In the genomic region with DNA sequence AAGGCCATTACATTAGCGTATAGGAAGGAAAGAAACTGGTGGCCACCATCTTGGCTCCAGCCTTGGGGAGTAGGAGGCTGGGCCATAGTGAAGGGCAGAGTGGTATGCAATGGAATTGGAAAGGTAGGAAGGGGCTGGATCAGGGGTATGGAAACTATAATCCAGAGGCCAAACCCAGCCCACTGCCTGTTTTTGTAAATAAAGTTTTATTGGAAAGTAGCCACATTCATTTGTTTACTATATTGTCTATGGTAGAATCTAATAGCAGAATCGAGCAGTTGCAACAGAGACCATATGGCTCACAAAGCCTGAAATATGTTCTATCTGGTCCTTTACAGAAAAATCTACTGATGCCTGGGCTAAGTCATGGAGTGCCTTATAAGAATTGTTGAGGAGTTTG, we compare ENCODE assay signal across 15 cellular contexts. TPM values are rescaled to one million over a fixed set of nuclear protein-coding genes. Genes with fewer than 3 reads are reported as not detected.
DNase-seq lines count a peak whose midpoint lies in the region; ATAC-seq, FAIRE-seq and TF ChIP-seq lines count a peak whose summit lies in the region.
"Had no signal": no experiment of that assay in that cellular context is flagged by ENCODE, and none has a peak within 500 bp of the region (broad histone marks: within the 10 kb centered on the region; RNA-seq: fewer than 3 reads in every experiment).

No MANE protein-coding gene starts in this region.

- RAD21 ChIA-PET in GM12878 (lab: Charles Lee; ENCODE audit: unreplicated experiment) = interaction anchor here (0.9 to 2.6 kb wide), 11 partner anchors 12 to 210 kb away, joined by 3 to 35 read pairs (median 6); a partner anchor contains a TSS

- no peak overlapping the region for H3K18ac ChIP-seq in trophoblast cell (ENCODE audit: low read length)

- H3K36me3 Mint-ChIP-seq in CD4-positive, alpha-beta T cell (ENCODE audit: low read depth) = no peaks in the 10 kb centered on the region
- H3K36me3 Mint-ChIP-seq in IgD-negative memory B cell (peaks cover 4% of the 10 kb centered on the region), Caco-2 (ENCODE audit: insufficient read depth, unreplicated experiment) (no peaks in the 10 kb centered on the region)

- H3K4me3 Mint-ChIP-seq in CD4-positive, alpha-beta T cell = peak overlapping the region; percentile 26
- H3K4me3 Mint-ChIP-seq in IgD-negative memory B cell = peak overlapping the region in 2 of 4 donors; percentile 21 to 89
- no peak overlapping the region for H3K4me3 Mint-ChIP-seq in Caco-2 (ENCODE audit: unreplicated experiment)

- H3K23ac ChIP-seq in trophoblast cell (ENCODE audit: low read length) = no peak overlapping the region

- H3K36me3 ChIP-seq in GM12878 (ENCODE audit: control insufficient read depth in 2 of 2, insufficient read depth in 2 of 2, low read length in 1 of 2) = no peaks in the 10 kb centered on the region
- no peaks in the 10 kb centered on the region for H3K36me3 ChIP-seq in trophoblast cell (ENCODE audit: control insufficient read depth in 1 of 2, insufficient read depth in 2 of 2, low read length in 2 of 2)
- H3K36me3 ChIP-seq in Caco-2 (ENCODE audit: control insufficient read depth, insufficient read depth, low read length) = no peaks in the 10 kb centered on the region
- H3K36me3 ChIP-seq: Peyer's patch had no signal

- H3K9me3 ChIP-seq in CD4-positive, alpha-beta T cell (ENCODE audit: control insufficient read depth, low read length) = no peaks in the 10 kb centered on the region
- H3K9me3 ChIP-seq in GM12878 (replicated peaks; ENCODE audit: control insufficient read depth, insufficient read depth, low read length) = peaks cover 7% of the 10 kb centered on the region; the same call in 2 of the 3 replicates
- peaks cover 5% of the 10 kb centered on the region for H3K9me3 ChIP-seq in trophoblast cell (ENCODE audit: insufficient read depth, low read depth, low read length)
- H3K9me3 ChIP-seq in Caco-2 = peaks cover 6% of the 10 kb centered on the region; the same call in 1 of the 2 replicates
- H3K9me3 ChIP-seq: Peyer's patch, SK-N-SH had no signal

- H3K79me1 ChIP-seq in trophoblast cell (ENCODE audit: low read length) = peaks cover 12% of the 10 kb centered on the region

- peaks cover 42% of the 10 kb centered on the region for H3K4me1 ChIP-seq in GM12878 (ENCODE audit: control insufficient read depth, insufficient read depth, low read length)
- peaks cover 0 to 7% of the 10 kb centered on the region in 2 experiments for H3K4me1 ChIP-seq in trophoblast cell (ENCODE audit: control insufficient read depth in 1 of 2, insufficient read depth in 2 of 2, low read length in 2 of 2)
- H3K4me1 ChIP-seq in Caco-2 = peaks cover 7% of the 10 kb centered on the region

- no peak for TF ChIP-seq CTCF in CD4-positive, alpha-beta T cell (IDR thresholded peaks at IDR 0.05)
- TF ChIP-seq CTCF in GM12878 (IDR thresholded peaks at IDR 0.05 in 2 of 3, conservative IDR thresholded peaks at IDR 0.05 in 1 of 3; ENCODE audit: control insufficient read depth in 2 of 3, extremely low read depth in 1 of 3, insufficient read depth in 1 of 3, low read depth in 3 of 3, low read length in 3 of 3) = no peak
- TF ChIP-seq CTCF in Caco-2 (IDR thresholded peaks at IDR 0.05; ENCODE audit: insufficient read depth in 1 of 2, low read depth in 1 of 2, low read length in 1 of 2, severe bottlenecking in 1 of 2, unreplicated experiment in 1 of 2) = no peak

- H2AK5ac ChIP-seq in trophoblast cell (ENCODE audit: low read length) = peak overlapping the region; percentile 90

- TF ChIP-seq EP300 in GM12878 (IDR thresholded peaks at IDR 0.05; ENCODE audit: borderline replicate concordance in 1 of 2, control insufficient read depth in 1 of 2, low read depth in 2 of 2, low read length in 2 of 2) = no peak

- no peak for ATAC-seq in CD4-positive, alpha-beta T cell (ENCODE audit: poor library complexity)
- ATAC-seq in GM12878 (no peak), HG02870 (IDR thresholded peaks at IDR 0.05; ENCODE audit: unreplicated experiment) (no peak), GM21529 (IDR thresholded peaks at IDR 0.05; ENCODE audit: unreplicated experiment) (no peak)

- H3K27ac Mint-ChIP-seq in CD4-positive, alpha-beta T cell = peak overlapping the region; percentile 79
- H3K27ac Mint-ChIP-seq in IgD-negative memory B cell = peak overlapping the region in 2 of 3 donors; percentile 91 to 99
- no peak overlapping the region for H3K27ac Mint-ChIP-seq in Caco-2 (ENCODE audit: unreplicated experiment)

- H3K4me3 ChIP-seq in GM12878 = no peak overlapping the region
- no peak overlapping the region for H3K4me3 ChIP-seq in trophoblast cell (ENCODE audit: low read depth, low read length)
- H3K4me3 ChIP-seq in Caco-2 (ENCODE audit: low read depth, low read length) = no peak overlapping the region
- H3K4me3 ChIP-seq: GM23248, Peyer's patch had no signal

- H3K14ac ChIP-seq in trophoblast cell (ENCODE audit: low read length) = no peak overlapping the region

- BruUV-seq in GM12878 (replicated peaks; lab: Mats Ljungman, UMichigan) (no TSS peak), Caco-2 (replicated peaks; lab: Mats Ljungman, UMichigan) (no TSS peak)

- in situ Hi-C loops in GM12878 (cut with MboI) = no loop called here

- H3K4me2 ChIP-seq in GM12878 (ENCODE audit: control insufficient read depth, insufficient read depth) = no peak overlapping the region
- H3K4me2 ChIP-seq in trophoblast cell (ENCODE audit: low read length) = no peak overlapping the region
- H3K4me2 ChIP-seq: SK-N-SH had no signal

- no peak overlapping the region for H2BK120ac ChIP-seq in trophoblast cell (ENCODE audit: insufficient read depth, low read length, poor library complexity)

- CTCF ChIA-PET in CD4-positive, alpha-beta T cell (lab: Charles Lee) = interaction anchor here (4.1 kb wide), 1 partner anchor 14 kb away, joined by 17 read pairs; a partner anchor contains a TSS
- CTCF ChIA-PET in GM12878 (lab: Yijun Ruan, JAX) (interaction anchor here (0.6 to 4.1 kb wide), 12 partner anchors 9 to 122 kb away, joined by 3 to 23 read pairs (median 5); a partner anchor contains a TSS), Caco-2 (lab: Charles Lee) (no interaction called here)

- H4K20me1 ChIP-seq in GM12878 (ENCODE audit: control insufficient read depth, insufficient read depth) = no peaks in the 10 kb centered on the region

- H2BK12ac ChIP-seq in trophoblast cell (ENCODE audit: low read length) = no peak overlapping the region

- H2BK5ac ChIP-seq in trophoblast cell (ENCODE audit: low read depth, low read length, poor library complexity) = peak overlapping the region; percentile 33

- POLR2A ChIA-PET in CD4-positive, alpha-beta T cell (lab: Charles Lee) = no interaction called here
- POLR2A ChIA-PET in GM12878 (lab: Charles Lee) = interaction anchor here (0.6 to 2.1 kb wide), 5 partner anchors 8 to 151 kb away, joined by 3 to 16 read pairs (median 6); no protein-coding TSS in a partner anchor
- POLR2A ChIA-PET in Caco-2 (lab: Charles Lee) = no interaction called here

- no peak for FAIRE-seq in GM12878 (lab: Jason Lieb, UNC)

- peaks cover 67% of the 10 kb centered on the region for H3K4me1 Mint-ChIP-seq in CD4-positive, alpha-beta T cell (ENCODE audit: low read depth)
- peaks cover 48 to 64% (median 53%) of the 10 kb centered on the region in 3 donors for H3K4me1 Mint-ChIP-seq in IgD-negative memory B cell
- peaks cover 6% of the 10 kb centered on the region for H3K4me1 Mint-ChIP-seq in Caco-2 (ENCODE audit: low read depth, unreplicated experiment)

- 97% methylated on average over 2 of the region's 2 CpGs for WGBS in GM12878 (ENCODE audit: insufficient coverage, insufficient replicate concordance, low lambda C conversion rate, missing lambda C conversion rate)
- WGBS in trophoblast cell (ENCODE audit: extremely low coverage, insufficient coverage, insufficient read length) = no CpG with 5 or more reads among the region's 2 CpGs

- H3K27me3 ChIP-seq in CD4-positive, alpha-beta T cell (ENCODE audit: control insufficient read depth, insufficient read depth, low read length) = no peaks in the 10 kb centered on the region
- no peaks in the 10 kb centered on the region for H3K27me3 ChIP-seq in GM12878 (replicated peaks in 1 of 2; ENCODE audit: control insufficient read depth in 2 of 2, insufficient read depth in 2 of 2, low read length in 1 of 2)
- H3K27me3 ChIP-seq in trophoblast cell (ENCODE audit: insufficient read depth, low read length) = no peaks in the 10 kb centered on the region
- no peaks in the 10 kb centered on the region for H3K27me3 ChIP-seq in Caco-2 (replicated peaks; ENCODE audit: control insufficient read depth, insufficient read depth, low read length)
- H3K27me3 ChIP-seq: Peyer's patch had no signal

- no peak for DNase-seq in CD4-positive, alpha-beta T cell
- DNase-seq in GM12878 (ENCODE audit: low read depth, low spot score) = no peak
- DNase-seq in trophoblast cell = no peak
- DNase-seq in Caco-2 = no peak
- DNase-seq: COR-L47, Karpas-422, NCI-H187 treated with DMSO at 0.1 percent for 48 hours, NCI-H446, Right ventricle myocardium superior, SK-N-SH had no signal

- TF ChIP-seq RAD21 in GM12878 (IDR thresholded peaks at IDR 0.05; ENCODE audit: insufficient read depth, low read depth, low read length) = no peak

- no peak overlapping the region for H4K8ac ChIP-seq in trophoblast cell (ENCODE audit: low read depth, low read length)

- H4K12ac ChIP-seq in trophoblast cell (ENCODE audit: low read depth, low read length) = no peak overlapping the region

- H4K91ac ChIP-seq in trophoblast cell (ENCODE audit: low read depth, low read length) = peak overlapping the region; percentile 66

- no peaks in the 10 kb centered on the region for H3K27me3 Mint-ChIP-seq in CD4-positive, alpha-beta T cell
- H3K27me3 Mint-ChIP-seq in IgD-negative memory B cell (peaks cover 5% of the 10 kb centered on the region), Caco-2 (ENCODE audit: insufficient read depth, unreplicated experiment) (no peaks in the 10 kb centered on the region)

- peaks cover 7% of the 10 kb centered on the region for H3K9me3 Mint-ChIP-seq in CD4-positive, alpha-beta T cell
- peaks cover 4 to 7% (median 4%) of the 10 kb centered on the region in 3 donors for H3K9me3 Mint-ChIP-seq in IgD-negative memory B cell
- peaks cover 10% of the 10 kb centered on the region for H3K9me3 Mint-ChIP-seq in Caco-2 (ENCODE audit: unreplicated experiment)

- H3K27ac ChIP-seq in CD4-positive, alpha-beta T cell (ENCODE audit: low read depth, low read length) = no peak overlapping the region
- peak overlapping the region; percentile 57; the same call in 1 of the 2 replicates for H3K27ac ChIP-seq in GM12878 (ENCODE audit: control insufficient read depth, insufficient read depth)
- H3K27ac ChIP-seq in trophoblast cell (ENCODE audit: low read depth, low read length) = no peak overlapping the region
- H3K27ac ChIP-seq: GM23248 had no signal

- SMC1A ChIA-PET in GM12878 (lab: Charles Lee; ENCODE audit: uncharacterized antibody, unreplicated experiment) = interaction anchor here (0.6 to 3.5 kb wide), 16 partner anchors 9 to 227 kb away, joined by 3 to 40 read pairs (median 6); a partner anchor contains a TSS

- intact Hi-C loops in CD4-positive, alpha-beta T cell (cut with DNase I, micrococcal nuclease) = no loop called here
- intact Hi-C loops in GM12878 (cut with micrococcal nuclease; ENCODE audit: unreplicated experiment) = no loop called here
- intact Hi-C loops in Caco-2 (cut with micrococcal nuclease; ENCODE audit: unreplicated experiment) = no loop called here

- H3K4ac ChIP-seq in trophoblast cell (ENCODE audit: low read depth, low read length) = no peak overlapping the region

- H3K79me2 ChIP-seq in GM12878 (ENCODE audit: control insufficient read depth, insufficient read depth, low read length) = no peaks in the 10 kb centered on the region
- peaks cover 2% of the 10 kb centered on the region for H3K79me2 ChIP-seq in trophoblast cell (ENCODE audit: control insufficient read depth, insufficient read depth, low read length, poor library complexity)

- H3K9ac ChIP-seq in GM12878 (ENCODE audit: control insufficient read depth, insufficient read depth, low read length) (no peak overlapping the region), trophoblast cell (ENCODE audit: low read length) (no peak overlapping the region)
- H3K9ac ChIP-seq: GM23248, SK-N-SH had no signal

- no peak overlapping the region for H2AFZ ChIP-seq in GM12878 (ENCODE audit: control insufficient read depth, low read depth, low read length)
- H2AFZ ChIP-seq in trophoblast cell (ENCODE audit: insufficient read depth, low read length, poor library complexity) = no peak overlapping the region
- H2AFZ ChIP-seq: GM23248 had no signal

- no peak for TF ChIP-seq POLR2A in GM12878 (IDR thresholded peaks at IDR 0.05; ENCODE audit: low read depth, low read length)

RNA-seq across cellular contexts. Expression of a gene that starts 14.1 kb away (rescaled TPM):
- total RNA-seq in CD4-positive, alpha-beta T cell = 10 to 100 TPM; 16.8 to 17.7 TPM
- polyA plus RNA-seq in IgD-negative memory B cell (117 TPM), GM12878 (2011; rRNA removed) (82.9 and 94.0 TPM in 2 replicates), GM12878 (2014; fragmentation: Illumina TruSeq; extraction: Trizol) (87.5 and 94.9 TPM in 2 replicates), GM12878 (2014; fragmentation: Nextera tagmentation; extraction: Ambion mirVana) (10 to 100 TPM; 14.9 to 33.8 TPM), GM12878 (2014; rRNA removed) (71.1 and 74.0 TPM in 2 replicates), GM12878 (2016; fragmentation: Nextera tagmentation; extraction: Ambion mirVana) (10 to 100 TPM; 29.9 to 35.4 TPM)
- total RNA-seq in GM12878 (2013; cell fraction: nucleolus; rRNA removed) = 20.0 and 21.6 TPM in 2 replicates
- total RNA-seq in GM12878 (2014; rRNA removed) (37.9 and 41.0 TPM in 2 replicates), GM12878 (2014; rRNA removed; fragmentation: Illumina TruSeq; extraction: Trizol) (45.6 and 46.5 TPM in 2 replicates), GM12878 (2021) (60.5 and 64.6 TPM in 2 replicates), Caco-2 (2022) (20.8 and 26.1 TPM in 2 replicates)
- 11.6 TPM for polyA plus RNA-seq in GM12878 (2011; ENCODE audit: low read depth)
- 64.1 and 87.7 TPM in 2 replicates for polyA plus RNA-seq in GM12878 (2011; cell fraction: cytosol; rRNA removed)
- 66.7 and 81.4 TPM in 2 replicates for polyA plus RNA-seq in GM12878 (2011; cell fraction: nucleus; rRNA removed)
- polyA plus RNA-seq in GM12878 (2012) = 17.8 and 20.3 TPM in 2 replicates
- 36.2 and 55.3 TPM in 2 replicates for polyA minus RNA-seq in GM12878 (2011; rRNA and poly(A)+ RNA removed)
- polyA minus RNA-seq in GM12878 (2011; cell fraction: cytosol; rRNA and poly(A)+ RNA removed) = 16.4 and 25.8 TPM in 2 replicates
- polyA minus RNA-seq in GM12878 (2011; cell fraction: nucleus; rRNA and poly(A)+ RNA removed) = 16.0 and 31.0 TPM in 2 replicates
- polyA plus RNA-seq in trophoblast cell (2013) = 163 and 169 TPM in 2 replicates
